ENCODE assay signal across 14 cellular contexts in the genomic region with DNA sequence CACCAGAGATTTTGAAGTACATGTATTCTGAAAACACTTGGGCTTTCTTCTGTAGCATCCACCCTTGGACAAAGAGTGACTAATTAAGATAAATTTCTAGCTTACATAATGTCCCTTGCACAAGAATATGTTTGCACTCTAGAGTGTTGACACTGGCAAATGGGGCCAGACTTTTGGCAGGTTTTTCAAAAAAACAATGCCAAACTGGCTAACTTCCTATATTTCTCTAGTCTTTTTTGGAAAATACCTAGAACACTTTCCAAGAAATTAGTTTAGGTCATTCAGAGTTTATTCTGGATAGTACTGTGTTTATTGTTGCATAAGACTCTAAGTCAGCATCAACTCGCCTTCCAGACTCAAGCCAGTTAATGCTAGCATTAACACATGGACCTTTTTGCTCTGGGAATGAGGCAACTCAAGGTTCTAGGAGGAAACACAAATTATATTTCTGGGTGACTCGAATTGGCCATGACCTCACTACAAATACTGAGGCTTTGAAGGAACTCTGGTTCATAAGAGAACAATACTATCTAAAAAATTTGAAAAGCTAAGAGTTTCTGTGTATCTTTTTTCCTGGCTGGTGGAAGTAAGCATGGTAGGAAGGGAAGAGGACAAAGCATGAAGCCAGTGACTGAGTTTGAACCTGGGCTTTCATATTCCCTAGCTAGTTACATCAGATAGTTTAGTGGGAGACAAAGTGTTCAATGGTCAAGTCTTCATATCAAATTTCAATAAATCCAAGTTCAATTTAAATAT.
A peak's percentile ranks its signal among the peaks of the same experiment; 100 is the strongest.
DNase-seq lines count a peak whose midpoint lies in the region; ATAC-seq and TF ChIP-seq lines count a peak whose summit lies in the region.
"Had no signal": no experiment of that assay in that cellular context is flagged by ENCODE, and none has a peak within 500 bp of the region (broad histone marks: within the 10 kb centered on the region; RNA-seq: fewer than 3 reads in every experiment).

No MANE protein-coding gene starts in this region.

- H3K27me3 ChIP-seq in gastroesophageal sphincter: no peaks in the 10 kb centered on the region
- no peaks in the 10 kb centered on the region for H3K27me3 ChIP-seq in psoas muscle (ENCODE audit: insufficient read depth in 3 of 3, low read length in 2 of 3)
- H3K27me3 ChIP-seq: stomach had no signal

- no peak for TF ChIP-seq POLR2A in gastroesophageal sphincter (IDR thresholded peaks at IDR 0.05)

- intact Hi-C loops in psoas muscle (cut with DNase I): no loop called here

- no peaks in the 10 kb centered on the region for H3K36me3 ChIP-seq in gastroesophageal sphincter
- no peaks in the 10 kb centered on the region for H3K36me3 ChIP-seq in psoas muscle (ENCODE audit: insufficient read depth in 1 of 2, low read depth in 1 of 2)
- H3K36me3 ChIP-seq: stomach had no signal

- in situ Hi-C loops in astrocyte of the cerebellum (cut with HindIII; ENCODE audit: low sequenced_read_pairs): no loop called here

- TF ChIP-seq CTCF in astrocyte of the cerebellum (IDR thresholded peaks at IDR 0.05; ENCODE audit: low read depth, low read length, missing control alignments) (no peak), gastroesophageal sphincter (IDR thresholded peaks at IDR 0.05) (no peak), psoas muscle (IDR thresholded peaks at IDR 0.05) (no peak)

- whole genome bisulfite sequencing in gastroesophageal sphincter (ENCODE audit: low coverage in 1 of 2), 2 donors: 11 to 20% methylated on average over 1 to 2 of the region's 2 CpGs
- 36 to 48% (median 46%) methylated on average over 2 of the region's 2 CpGs for WGBS in psoas muscle, 3 donors

- H3K4me1 ChIP-seq in gastroesophageal sphincter (no peaks in the 10 kb centered on the region), psoas muscle (no peaks in the 10 kb centered on the region)

- H3K27ac ChIP-seq in gastroesophageal sphincter (peak overlapping the region in 2 of 4 donors; percentile 20 to 32), psoas muscle (no peak overlapping the region)

- TF ChIP-seq EP300 in gastroesophageal sphincter (IDR thresholded peaks at IDR 0.05): no peak

- ATAC-seq in gastroesophageal sphincter (peak; percentile 92), psoas muscle (peak in 3 of 4 donors; percentile 48 to 59 (median 48)), GM21528 (IDR thresholded peaks at IDR 0.05; ENCODE audit: low FRiP score, unreplicated experiment) (no peak)

- H3K4me3 ChIP-seq in astrocyte of the cerebellum (ENCODE audit: low read depth, low read length) (no peak overlapping the region), gastroesophageal sphincter (no peak overlapping the region), psoas muscle (no peak overlapping the region)
- H3K4me3 ChIP-seq: stomach had no signal

- DNase-seq in GM04504 (ENCODE audit: low read depth) (peak; percentile 45), astrocyte of the cerebellum (ENCODE audit: low read depth) (peak; percentile 44), psoas muscle (no peak), DMS79 treated with DMSO at 0.1 percent for 48 hours (lab: John Stamatoyannopoulos, UW) (no peak), 8988T (no peak), islet precursor cell (no peak)
- DNase-seq: activated naive CD4-positive, alpha-beta T cell treated with anti-CD3 and anti-CD28 coated beads, Interleukin-2, amount 50 U/mL, for 16 hours; CD4-positive, CD25-positive, alpha-beta regulatory T cell; hippocampal formation; NCI-H1092 treated with DMSO at 0.1 percent for 48 hours; posterior cingulate gyrus; stomach had no signal

- H3K9me3 ChIP-seq in gastroesophageal sphincter (no peaks in the 10 kb centered on the region), psoas muscle (no peaks in the 10 kb centered on the region)

Comparison
In these comparisons a context has a peak if more than half of its experiments do, and no peak if none do; other contexts are left out.
1. DNase-seq: peak in GM04504 (single experiment) and astrocyte of the cerebellum (single experiment); none in psoas muscle (0 of 2), DMS79 treated with DMSO at 0.1 percent for 48 hours (single experiment), 8988T (single experiment) and islet precursor cell (single experiment).